In genomic region chr20:47652301-47652700, GRCh38 we compare ENCODE assay signal across 16 cellular contexts.
DNase-seq lines count a peak whose midpoint lies in the region; ATAC-seq and TF ChIP-seq lines count a peak whose summit lies in the region.
"Had no signal": no experiment of that assay in that cellular context is flagged by ENCODE, and none has a peak within 500 bp of the region (broad histone marks: within the 10 kb centered on the region; RNA-seq: fewer than 3 reads in every experiment).

No MANE protein-coding gene starts in this region.

- H3K27ac Mint-ChIP-seq in activated naive CD8-positive, alpha-beta T cell, result peak overlapping the region; percentile 16
- H3K27ac Mint-ChIP-seq in activated naive CD8-positive, alpha-beta T cell treated with anti-CD3 and anti-CD28 coated beads for 36 hours, result no peak overlapping the region
- H3K27ac Mint-ChIP-seq in endodermal cell, result peak overlapping the region; percentile 72
- H3K27ac Mint-ChIP-seq in stimulated activated naive B cell treated with anti-CD40 and anti-IgM and Interleukin-4, amounts not matched to agents 10 μg/mL and 1 μg/mL and 100 μg/mL, for 72 hours, result peak overlapping the region; percentile 51
- H3K27ac Mint-ChIP-seq: CD8-positive, alpha-beta T cell; IgD-negative memory B cell had no signal

- CTCF ChIA-PET in HEK293 (lab: Yijun Ruan, JAX), result interaction anchor here (0.6 to 1.0 kb wide), 4 partner anchors 10 to 968 kb away, joined by 3 to 6 read pairs (median 4); no protein-coding TSS in a partner anchor

- H3K4me3 ChIP-seq in HEK293 (ENCODE audit: low read depth, low read length) (no peak overlapping the region), endodermal cell (ENCODE audit: low read length) (no peak overlapping the region), spleen (no peak overlapping the region)
- H3K4me3 ChIP-seq in effector memory CD4-positive, alpha-beta T cell (ENCODE audit: insufficient read depth, low read depth, low read length, poor library complexity, severe bottlenecking), result no peak overlapping the region

- DNase-seq in activated naive CD8-positive, alpha-beta T cell treated with anti-CD3 and anti-CD28 coated beads for 36 hours, result no peak
- peak; percentile 11 for DNase-seq in endodermal cell
- DNase-seq in stimulated activated naive B cell treated with anti-CD40 and anti-IgM and Interleukin-4, amounts not matched to agents 10 μg/mL and 1 μg/mL and 100 μg/mL, for 72 hours, result no peak
- no peak for DNase-seq in effector memory CD4-positive, alpha-beta T cell
- DNase-seq in spleen, result no peak
- DNase-seq: CD8-positive, alpha-beta T cell; COR-L47; DMS153; DMS79 treated with DMSO at 0.1 percent for 48 hours; EL; H7 had no signal

- POLR2A ChIA-PET in HEK293 (lab: Yijun Ruan, JAX), result no interaction called here

- intact Hi-C loops in spleen (cut with DNase I; ENCODE audit: low total_unique reads), result no loop called here

- WGBS in endodermal cell (ENCODE audit: insufficient coverage in 1 of 2, insufficient read length in 1 of 2), 2 experiments, result 89 to 90% methylated on average over 3 of the region's 3 CpGs
- WGBS in spleen, 5 donors, result 90 to 93% (median 91%) methylated on average over 3 of the region's 3 CpGs

- no peaks in the 10 kb centered on the region for H3K4me1 Mint-ChIP-seq in activated naive CD8-positive, alpha-beta T cell (ENCODE audit: low read depth)
- H3K4me1 Mint-ChIP-seq in activated naive CD8-positive, alpha-beta T cell treated with anti-CD3 and anti-CD28 coated beads for 36 hours, result no peaks in the 10 kb centered on the region
- peaks cover 25% of the 10 kb centered on the region for H3K4me1 Mint-ChIP-seq in endodermal cell
- peaks cover 0 to 3% of the 10 kb centered on the region in 2 donors for H3K4me1 Mint-ChIP-seq in stimulated activated naive B cell treated with anti-CD40 and anti-IgM and Interleukin-4, amounts not matched to agents 10 μg/mL and 1 μg/mL and 100 μg/mL, for 72 hours
- H3K4me1 Mint-ChIP-seq: IgD-negative memory B cell had no signal

- no peak overlapping the region for H3K4me3 Mint-ChIP-seq in activated naive CD8-positive, alpha-beta T cell
- H3K4me3 Mint-ChIP-seq in activated naive CD8-positive, alpha-beta T cell treated with anti-CD3 and anti-CD28 coated beads for 36 hours, result no peak overlapping the region
- H3K4me3 Mint-ChIP-seq in endodermal cell, result no peak overlapping the region
- no peak overlapping the region for H3K4me3 Mint-ChIP-seq in stimulated activated naive B cell treated with anti-CD40 and anti-IgM and Interleukin-4, amounts not matched to agents 10 μg/mL and 1 μg/mL and 100 μg/mL, for 72 hours
- H3K4me3 Mint-ChIP-seq: CD14-positive monocyte; CD8-positive, alpha-beta T cell; IgD-negative memory B cell had no signal

- no peaks in the 10 kb centered on the region for H3K9me3 ChIP-seq in HEK293 (ENCODE audit: control insufficient read depth, insufficient read depth, low read depth, low read length)
- H3K9me3 ChIP-seq in endodermal cell (ENCODE audit: control insufficient read depth, low read length), result no peaks in the 10 kb centered on the region
- H3K9me3 ChIP-seq in effector memory CD4-positive, alpha-beta T cell (ENCODE audit: control insufficient read depth, low read length), result no peaks in the 10 kb centered on the region
- H3K9me3 ChIP-seq in spleen, result no peaks in the 10 kb centered on the region

- no peak overlapping the region for H3K27ac ChIP-seq in HEK293 (ENCODE audit: extremely low read depth, low read depth, low read length)
- no peak overlapping the region for H3K27ac ChIP-seq in endodermal cell (ENCODE audit: low read depth, low read length)
- H3K27ac ChIP-seq in effector memory CD4-positive, alpha-beta T cell (ENCODE audit: insufficient read depth, low read length, poor library complexity, severe bottlenecking), result no peak overlapping the region
- H3K27ac ChIP-seq in spleen, result no peak overlapping the region

- no peaks in the 10 kb centered on the region for H3K9me3 Mint-ChIP-seq in activated naive CD8-positive, alpha-beta T cell (ENCODE audit: low read depth)
- H3K9me3 Mint-ChIP-seq in activated naive CD8-positive, alpha-beta T cell treated with anti-CD3 and anti-CD28 coated beads for 36 hours, result no peaks in the 10 kb centered on the region
- H3K9me3 Mint-ChIP-seq in endodermal cell, result no peaks in the 10 kb centered on the region
- no peaks in the 10 kb centered on the region for H3K9me3 Mint-ChIP-seq in stimulated activated naive B cell treated with anti-CD40 and anti-IgM and Interleukin-4, amounts not matched to agents 10 μg/mL and 1 μg/mL and 100 μg/mL, for 72 hours
- H3K9me3 Mint-ChIP-seq: CD14-positive monocyte; CD8-positive, alpha-beta T cell; IgD-negative memory B cell had no signal

- TF ChIP-seq POLR2A in spleen (IDR thresholded peaks at IDR 0.05), result no peak

- TF ChIP-seq CTCF in HEK293 (tag by site-specific recombination; IDR thresholded peaks at IDR 0.05), result no peak
- no peak for TF ChIP-seq CTCF in endodermal cell (conservative IDR thresholded peaks at IDR 0.05)
- TF ChIP-seq CTCF in spleen (IDR thresholded peaks at IDR 0.05 in 8 of 11, conservative IDR thresholded peaks at IDR 0.05 in 3 of 11), result no peak

- no peak overlapping the region for H3K9ac ChIP-seq in endodermal cell (ENCODE audit: extremely low read depth, low read length, poor library complexity, severe bottlenecking)

- peaks cover 5% of the 10 kb centered on the region for H3K36me3 Mint-ChIP-seq in activated naive CD8-positive, alpha-beta T cell
- peaks cover 13% of the 10 kb centered on the region for H3K36me3 Mint-ChIP-seq in activated naive CD8-positive, alpha-beta T cell treated with anti-CD3 and anti-CD28 coated beads for 36 hours
- peaks cover 59% of the 10 kb centered on the region for H3K36me3 Mint-ChIP-seq in endodermal cell (ENCODE audit: low read depth)
- peaks cover 21 to 50% of the 10 kb centered on the region in 2 donors for H3K36me3 Mint-ChIP-seq in stimulated activated naive B cell treated with anti-CD40 and anti-IgM and Interleukin-4, amounts not matched to agents 10 μg/mL and 1 μg/mL and 100 μg/mL, for 72 hours

- no peaks in the 10 kb centered on the region for H3K27me3 Mint-ChIP-seq in activated naive CD8-positive, alpha-beta T cell
- H3K27me3 Mint-ChIP-seq in activated naive CD8-positive, alpha-beta T cell treated with anti-CD3 and anti-CD28 coated beads for 36 hours, result no peaks in the 10 kb centered on the region
- H3K27me3 Mint-ChIP-seq in endodermal cell (ENCODE audit: insufficient read depth), result no peaks in the 10 kb centered on the region
- H3K27me3 Mint-ChIP-seq in stimulated activated naive B cell treated with anti-CD40 and anti-IgM and Interleukin-4, amounts not matched to agents 10 μg/mL and 1 μg/mL and 100 μg/mL, for 72 hours, result no peaks in the 10 kb centered on the region
- H3K27me3 Mint-ChIP-seq: IgD-negative memory B cell had no signal

- H3K27me3 ChIP-seq in endodermal cell (ENCODE audit: control insufficient read depth, insufficient read depth, low read length, poor library complexity, severe bottlenecking) (no peaks in the 10 kb centered on the region), spleen (replicated peaks in 1 of 7) (no peaks in the 10 kb centered on the region)
- no peaks in the 10 kb centered on the region for H3K27me3 ChIP-seq in effector memory CD4-positive, alpha-beta T cell (replicated peaks; ENCODE audit: control insufficient read depth, insufficient read depth, low read length, poor library complexity, severe bottlenecking)

- no peak for ATAC-seq in stimulated activated naive B cell treated with anti-CD40 and anti-IgM and Interleukin-4, amounts not matched to agents 10 μg/mL and 1 μg/mL and 100 μg/mL, for 72 hours (replicated peaks)
- ATAC-seq in GM19452 (IDR thresholded peaks at IDR 0.05; ENCODE audit: unreplicated experiment), result no peak
- ATAC-seq: CD8-positive, alpha-beta T cell had no signal

- H3K4me1 ChIP-seq in HEK293 (ENCODE audit: control insufficient read depth, insufficient read depth, low read length) (no peaks in the 10 kb centered on the region), endodermal cell (ENCODE audit: control insufficient read depth, insufficient read depth, low read length) (no peaks in the 10 kb centered on the region), spleen (no peaks in the 10 kb centered on the region)
- no peaks in the 10 kb centered on the region for H3K4me1 ChIP-seq in effector memory CD4-positive, alpha-beta T cell (ENCODE audit: control insufficient read depth, insufficient read depth, low read length, poor library complexity, severe bottlenecking)

- H3K36me3 ChIP-seq in HEK293 (ENCODE audit: control insufficient read depth in 2 of 2, insufficient read depth in 1 of 2, low read length in 2 of 2) (peaks cover 11 to 61% of the 10 kb centered on the region in 2 experiments), endodermal cell (ENCODE audit: control insufficient read depth, insufficient read depth, low read length) (peaks cover 84% of the 10 kb centered on the region), spleen (peaks cover 5 to 100% (median 87%) of the 10 kb centered on the region in 6 donors)
- peaks cover 52% of the 10 kb centered on the region for H3K36me3 ChIP-seq in effector memory CD4-positive, alpha-beta T cell (ENCODE audit: control insufficient read depth, insufficient read depth, low read length)

TF ChIP-seq in HEK293, 187 proteins besides CTCF, POLR2A, EP300 and RAD21:
- peak; percentile 47; the same call in 1 of the 2 replicates for TF ChIP-seq ATF2 (tag by site-specific recombination; IDR thresholded peaks at IDR 0.05; ENCODE audit: low read depth)
- no peak for TF ChIP-seq ZNF48 (tag by site-specific recombination; IDR thresholded peaks at IDR 0.05)
